ENCODE assay signal across 20 cellular contexts in the genomic region with DNA sequence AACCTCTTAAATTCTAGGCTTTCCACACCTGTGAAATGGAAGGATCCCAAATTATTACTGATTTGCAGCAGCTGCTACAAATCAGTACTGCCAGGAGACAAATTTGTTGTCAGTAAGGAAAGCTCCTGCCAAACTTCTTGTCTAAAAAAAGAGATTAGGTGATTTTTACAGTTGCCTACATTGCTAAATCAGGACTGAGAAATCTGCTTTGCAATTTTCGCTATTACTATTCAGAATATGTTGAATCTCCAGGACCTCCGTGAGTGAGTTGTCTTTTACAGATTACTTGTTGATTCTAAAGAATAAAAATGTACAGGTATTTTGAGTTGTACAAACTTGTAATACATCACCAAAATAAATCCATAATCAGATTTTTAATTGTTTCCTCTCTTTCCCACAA.
DNase-seq lines count a peak whose midpoint lies in the region; ATAC-seq and TF ChIP-seq lines count a peak whose summit lies in the region.
"Had no signal": no experiment of that assay in that cellular context is flagged by ENCODE, and none has a peak within 500 bp of the region (broad histone marks: within the 10 kb centered on the region; RNA-seq: fewer than 3 reads in every experiment).

No MANE protein-coding gene starts in this region.

- H3K27me3 Mint-ChIP-seq in mesothelial cell of epicardium (ENCODE audit: low read depth): no peaks in the 10 kb centered on the region
- no peaks in the 10 kb centered on the region for H3K27me3 Mint-ChIP-seq in CD8-positive, alpha-beta memory T cell
- H3K27me3 Mint-ChIP-seq: CD4-positive, alpha-beta T cell had no signal

- H3K36me3 ChIP-seq in SK-N-SH (replicated peaks in 1 of 2; ENCODE audit: control insufficient read depth in 1 of 2, insufficient read depth in 2 of 2, low read length in 1 of 2): no peaks in the 10 kb centered on the region
- 0 out of 2 replicates have a peak, but pooled peaks cover 2% of the 10 kb centered on the region for H3K36me3 ChIP-seq in SU-DHL-6 (ENCODE audit: low read length)
- no peaks in the 10 kb centered on the region for H3K36me3 ChIP-seq in CD8-positive, alpha-beta memory T cell (ENCODE audit: insufficient read depth, low read length)

- H3K9me3 ChIP-seq in SK-N-SH: no peaks in the 10 kb centered on the region
- H3K9me3 ChIP-seq in SU-DHL-6 (ENCODE audit: insufficient read depth, low read length): no peaks in the 10 kb centered on the region
- H3K9me3 ChIP-seq in CD8-positive, alpha-beta memory T cell (ENCODE audit: low read length): no peaks in the 10 kb centered on the region
- H3K9me3 ChIP-seq: A549 had no signal

- no peak for ATAC-seq in SK-N-SH treated with all-trans-retinoic acid at 6 μM for 48 hours
- ATAC-seq in HG03565 (IDR thresholded peaks at IDR 0.05; ENCODE audit: unreplicated experiment): peak; percentile 39
- ATAC-seq in activated CD4-positive, CD25-positive, alpha-beta regulatory T cell treated with anti-CD3 and anti-CD28 coated beads, Interleukin-2, amount 50 U/mL, for 24 hours: no peak
- ATAC-seq in foreskin keratinocyte: no peak
- ATAC-seq: A549 had no signal

- no peaks in the 10 kb centered on the region for H3K9me3 Mint-ChIP-seq in mesothelial cell of epicardium
- H3K9me3 Mint-ChIP-seq in CD8-positive, alpha-beta memory T cell: peaks cover 0 to 33% (median 8%) of the 10 kb centered on the region in 5 donors
- H3K9me3 Mint-ChIP-seq: HFFc6 had no signal

- no peaks in the 10 kb centered on the region for H4K20me1 ChIP-seq in SK-N-SH (ENCODE audit: insufficient read depth)
- no peaks in the 10 kb centered on the region for H4K20me1 ChIP-seq in SU-DHL-6 (ENCODE audit: low read depth, low read length)

- TF ChIP-seq CTCF in SK-N-SH (IDR thresholded peaks at IDR 0.05): no peak
- no peak for TF ChIP-seq CTCF in SU-DHL-6 (IDR thresholded peaks at IDR 0.05; ENCODE audit: insufficient read depth, low read length, poor library complexity, severe bottlenecking)
- no peak for TF ChIP-seq CTCF in mesothelial cell of epicardium (IDR thresholded peaks at IDR 0.05; ENCODE audit: unreplicated experiment)
- TF ChIP-seq CTCF in foreskin keratinocyte (conservative IDR thresholded peaks at IDR 0.05): no peak

- no peaks in the 10 kb centered on the region for H3K27me3 ChIP-seq in SK-N-SH (ENCODE audit: insufficient read depth)
- no peaks in the 10 kb centered on the region for H3K27me3 ChIP-seq in SU-DHL-6 (ENCODE audit: low read length)
- H3K27me3 ChIP-seq in CD8-positive, alpha-beta memory T cell (ENCODE audit: insufficient read depth, low read length, poor library complexity, severe bottlenecking): no peaks in the 10 kb centered on the region
- H3K27me3 ChIP-seq in foreskin keratinocyte: no peaks in the 10 kb centered on the region

- no peaks in the 10 kb centered on the region for H3K36me3 Mint-ChIP-seq in mesothelial cell of epicardium
- H3K36me3 Mint-ChIP-seq in CD8-positive, alpha-beta memory T cell: peaks cover 0 to 1% (median 0%) of the 10 kb centered on the region in 3 donors

- DNase-seq in SK-N-SH (no peak), mesothelial cell of epicardium (ENCODE audit: low spot score in 2 of 2, unreplicated experiment in 2 of 2) (no peak), foreskin keratinocyte (no peak)
- no peak for DNase-seq in CD8-positive, alpha-beta memory T cell
- DNase-seq: AML-193; CD4-positive, alpha-beta T cell; DMS153; DMS79; GDM1; GM23248; HCEC 1CT; HFFc6 had no signal

- no peak overlapping the region for H3K27ac Mint-ChIP-seq in mesothelial cell of epicardium
- H3K27ac Mint-ChIP-seq in CD8-positive, alpha-beta memory T cell: no peak overlapping the region
- H3K27ac Mint-ChIP-seq: CD4-positive, alpha-beta T cell; HFFc6 had no signal

- CTCF ChIA-PET in SK-N-SH (lab: Yijun Ruan, JAX): interaction anchor here (0.8 kb wide), 1 partner anchor 33 kb away, joined by 3 read pairs; no protein-coding TSS in a partner anchor
- CTCF ChIA-PET in CD8-positive, alpha-beta memory T cell (lab: Charles Lee): no interaction called here

- H2AFZ ChIP-seq in SK-N-SH (ENCODE audit: low read depth) (no peak overlapping the region), SU-DHL-6 (ENCODE audit: low read depth, low read length, severe bottlenecking) (peak overlapping the region; percentile 69)
- H2AFZ ChIP-seq: GM23248 had no signal

- no peak for TF ChIP-seq EP300 in SK-N-SH (IDR thresholded peaks at IDR 0.05; ENCODE audit: borderline replicate concordance in 1 of 2, low read depth in 1 of 2, low read length in 1 of 2)

- H3K4me3 Mint-ChIP-seq in mesothelial cell of epicardium: no peak overlapping the region
- H3K4me3 Mint-ChIP-seq in CD8-positive, alpha-beta memory T cell: no peak overlapping the region
- H3K4me3 Mint-ChIP-seq: CD4-positive, alpha-beta T cell; HFFc6 had no signal

- no peaks in the 10 kb centered on the region for H3F3A ChIP-seq in SK-N-SH (replicated peaks; ENCODE audit: insufficient read depth)
- H3F3A ChIP-seq in SU-DHL-6 (ENCODE audit: insufficient read depth): no peaks in the 10 kb centered on the region

- H3K79me2 ChIP-seq in SK-N-SH (ENCODE audit: insufficient read depth) (no peaks in the 10 kb centered on the region), SU-DHL-6 (ENCODE audit: insufficient read depth, low read length) (no peaks in the 10 kb centered on the region)

- no peak for TF ChIP-seq RAD21 in SK-N-SH (IDR thresholded peaks at IDR 0.05; ENCODE audit: low read length)

- no peaks in the 10 kb centered on the region; a peak in 1 of 4 replicates for H3K4me1 ChIP-seq in SK-N-SH (ENCODE audit: control insufficient read depth in 1 of 2, insufficient read depth in 2 of 2, low read depth in 1 of 2, low read length in 1 of 2)
- no peaks in the 10 kb centered on the region for H3K4me1 ChIP-seq in CD8-positive, alpha-beta memory T cell (ENCODE audit: insufficient read depth, low read length)
- H3K4me1 ChIP-seq in foreskin keratinocyte: no peaks in the 10 kb centered on the region
- H3K4me1 ChIP-seq: A549 had no signal

- H3K9ac ChIP-seq in SK-N-SH: no peak overlapping the region
- H3K9ac ChIP-seq in SU-DHL-6 (ENCODE audit: low read length): no peak overlapping the region
- H3K9ac ChIP-seq: GM23248 had no signal

- H3K4me2 ChIP-seq in SK-N-SH (no peak overlapping the region), SU-DHL-6 (ENCODE audit: low read depth, low read length, poor library complexity, severe bottlenecking) (no peak overlapping the region)
- H3K4me2 ChIP-seq: A549 had no signal

- H3K27ac ChIP-seq in SK-N-SH (ENCODE audit: low read depth in 2 of 2, low read length in 1 of 2) (no peak overlapping the region), SU-DHL-6 (ENCODE audit: low read depth, low read length) (no peak overlapping the region), foreskin keratinocyte (no peak overlapping the region)
- H3K27ac ChIP-seq in CD8-positive, alpha-beta memory T cell (ENCODE audit: low read depth, low read length): no peak overlapping the region
- H3K27ac ChIP-seq: 22Rv1, A549, C4-2B, GM23248, HL-60 had no signal

- H3K4me3 ChIP-seq in SK-N-SH (ENCODE audit: low read depth in 2 of 2, low read length in 1 of 2) (no peak overlapping the region), SU-DHL-6 (ENCODE audit: insufficient read depth, low read length, poor library complexity, severe bottlenecking) (no peak overlapping the region)
- H3K4me3 ChIP-seq in CD8-positive, alpha-beta memory T cell (ENCODE audit: low read length): no peak overlapping the region
- H3K4me3 ChIP-seq: A549, GM23248 had no signal

- 90% methylated on average over 2 of the region's 2 CpGs for WGBS in SK-N-SH (ENCODE audit: low lambda C conversion rate)

- H3K9me2 ChIP-seq in SK-N-SH: no peaks in the 10 kb centered on the region
- H3K9me2 ChIP-seq in SU-DHL-6 (replicated peaks; ENCODE audit: insufficient read depth, low read length): no peaks in the 10 kb centered on the region

- peaks cover 37% of the 10 kb centered on the region for H3K4me1 Mint-ChIP-seq in mesothelial cell of epicardium
- H3K4me1 Mint-ChIP-seq in CD8-positive, alpha-beta memory T cell: no peaks in the 10 kb centered on the region

- POLR2A ChIA-PET in SK-N-SH (lab: Yijun Ruan, JAX): no interaction called here
- POLR2A ChIA-PET in CD8-positive, alpha-beta memory T cell (lab: Charles Lee): no interaction called here

TF ChIP-seq in SK-N-SH treated with all-trans-retinoic acid at 6 μM for 48 hours, 23 proteins besides CTCF, POLR2A, EP300 and RAD21:
- no peak for TF ChIP-seq ZNF70 (CRISPR knock-in tag; IDR thresholded peaks at IDR 0.05)
- TF ChIP-seq ISL1 (CRISPR knock-in tag; IDR thresholded peaks at IDR 0.05): 0 out of 2 replicates have a peak, but pooled peaks have one; percentile 12

TF ChIP-seq in SK-N-SH, 30 proteins besides CTCF, POLR2A, EP300 and RAD21:
- TF ChIP-seq FOXJ3 (CRISPR knock-in tag; IDR thresholded peaks at IDR 0.05) (no peak), RCOR1 (IDR thresholded peaks at IDR 0.05; ENCODE audit: low read length) (no peak), JUND (IDR thresholded peaks at IDR 0.05) (no peak)
